21 cellular contexts compared by ENCODE assay signal in genomic region chr19:51431124-51431523, GRCh38. TPM values are rescaled to one million over a fixed set of nuclear protein-coding genes. Genes with fewer than 3 reads are reported as not detected.
DNase-seq lines count a peak whose midpoint lies in the region; ATAC-seq, FAIRE-seq and TF ChIP-seq lines count a peak whose summit lies in the region.
"Had no signal": no experiment of that assay in that cellular context is flagged by ENCODE, and none has a peak within 500 bp of the region (broad histone marks: within the 10 kb centered on the region; RNA-seq: fewer than 3 reads in every experiment).

No MANE protein-coding gene starts in this region.

- no TSS peak for BruUV-seq in HepG2 (replicated peaks; lab: Mats Ljungman, UMichigan)

- CTCF ChIA-PET in HepG2 (lab: Yijun Ruan, JAX; ENCODE audit: low intra/inter-chr PET ratio, low total read pairs), result no interaction called here

- no peak for TF ChIP-seq POLR2A in HepG2 (IDR thresholded peaks at IDR 0.05; ENCODE audit: insufficient read depth in 1 of 2, low read depth in 2 of 2, low read length in 2 of 2)
- peak in 1 of 4 donors; percentile 26 for TF ChIP-seq POLR2A in upper lobe of left lung (IDR thresholded peaks at IDR 0.05)

- TF ChIP-seq RAD21 in HepG2 (CRISPR knock-in tag; IDR thresholded peaks at IDR 0.05), result no peak

- intact Hi-C loops in HepG2 (cut with micrococcal nuclease; ENCODE audit: unreplicated experiment), result no loop called here

- no peak for FAIRE-seq in HepG2 (lab: Jason Lieb, UNC)
- FAIRE-seq: RCC 7860 had no signal

- H3K4me2 ChIP-seq in HepG2 (ENCODE audit: low read depth, low read length), result no peak overlapping the region

- no peak for ATAC-seq in HepG2
- ATAC-seq in upper lobe of left lung (ENCODE audit: low FRiP score in 2 of 2), result no peak
- ATAC-seq in HG03442 (IDR thresholded peaks at IDR 0.05; ENCODE audit: unreplicated experiment), result no peak

- H3K4me3 ChIP-seq in HepG2 (replicated peaks in 1 of 3; ENCODE audit: insufficient read depth in 1 of 3, low read depth in 2 of 3, low read length in 3 of 3) (no peak overlapping the region), upper lobe of left lung (no peak overlapping the region)
- H3K4me3 ChIP-seq: BLaER1 treated with 17β-estradiol and CSF1 and Interleukin-3, amounts not matched to agents 10 nM and 100 nM had no signal

- H3K27me3 ChIP-seq in HepG2 (ENCODE audit: control insufficient read depth in 1 of 2, insufficient read depth in 2 of 2, low read length in 2 of 2) (no peaks in the 10 kb centered on the region; a peak in 2 of 5 replicates), upper lobe of left lung (no peaks in the 10 kb centered on the region)

- H2AFZ ChIP-seq in HepG2 (ENCODE audit: low read length), result no peak overlapping the region

- H4K20me1 ChIP-seq in HepG2 (ENCODE audit: insufficient read depth, low read length), result no peaks in the 10 kb centered on the region
- H4K20me1 ChIP-seq: BLaER1 treated with 17β-estradiol and CSF1 and Interleukin-3, amounts not matched to agents 10 nM and 100 nM had no signal

- H3K36me3 ChIP-seq in HepG2 (replicated peaks in 1 of 2; ENCODE audit: control insufficient read depth in 1 of 2, insufficient read depth in 2 of 2, low read length in 2 of 2), result no peaks in the 10 kb centered on the region
- no peaks in the 10 kb centered on the region for H3K36me3 ChIP-seq in upper lobe of left lung
- H3K36me3 ChIP-seq: BLaER1 treated with 17β-estradiol and CSF1 and Interleukin-3, amounts not matched to agents 10 nM and 100 nM had no signal

- no peaks in the 10 kb centered on the region for H3K4me1 ChIP-seq in HepG2 (ENCODE audit: insufficient read depth, low read length)
- peaks cover 0 to 3% (median 0%) of the 10 kb centered on the region in 4 donors for H3K4me1 ChIP-seq in upper lobe of left lung

- POLR2A ChIA-PET in HepG2 (lab: Yijun Ruan, JAX), result no interaction called here

- no peaks in the 10 kb centered on the region for H3K79me2 ChIP-seq in HepG2 (ENCODE audit: insufficient read depth, low read length)

- TF ChIP-seq CTCF in HepG2 (CRISPR knock-in tag; IDR thresholded peaks at IDR 0.05), result no peak
- TF ChIP-seq CTCF in upper lobe of left lung (IDR thresholded peaks at IDR 0.05), result no peak

- DNase-seq in SIG-M5 treated with dmso at 0.1 percent for 504 hours (lab: John Stamatoyannopoulos, UW; ENCODE audit: unreplicated experiment) (peak; percentile 81), SIG-M5 (lab: John Stamatoyannopoulos, UW) (no peak), NOMO-1 (lab: John Stamatoyannopoulos, UW; ENCODE audit: unreplicated experiment in 2 of 2) (peak; percentile 74 to 83), HepG2 (ENCODE audit: low spot score) (peak; percentile 28), upper lobe of left lung (no peak), SW 1271 (lab: John Stamatoyannopoulos, UW) (no peak)
- no peak for DNase-seq in central memory CD4-positive, alpha-beta T cell
- DNase-seq: EL, H9, NCI-H1105, NCI-H187 treated with DMSO at 0.1 percent for 48 hours, NCI-H2171, NCI-H446 treated with DMSO at 0.1 percent for 48 hours, NCI-H748 treated with DMSO at 0.1 percent for 48 hours, SHP77, T-helper 1 cell had no signal

- H3K27ac ChIP-seq in HepG2 (ENCODE audit: extremely low read length, insufficient read depth, low read length), result no peak overlapping the region
- H3K27ac ChIP-seq in upper lobe of left lung, result peak overlapping the region; percentile 40 to 77 (median 60)
- H3K27ac ChIP-seq: 22Rv1; BLaER1 treated with 17β-estradiol and CSF1 and Interleukin-3, amounts not matched to agents 10 nM and 100 nM had no signal

- WGBS in HepG2 (ENCODE audit: low lambda C conversion rate), result 5% methylated on average over 3 of the region's 3 CpGs
- 47 to 50% methylated on average over 3 of the region's 3 CpGs for WGBS in upper lobe of left lung, 2 donors

- H3K9me3 ChIP-seq in HepG2 (ENCODE audit: low read length) (no peaks in the 10 kb centered on the region), upper lobe of left lung (no peaks in the 10 kb centered on the region)

- in situ Hi-C loops in HepG2 (cut with HindIII; ENCODE audit: extremely low pct_ligation_motif_present, low pct_unique_long_range_greater_than_20kb), result no loop called here

- no peak overlapping the region for H3K9ac ChIP-seq in HepG2 (ENCODE audit: insufficient read depth, low read depth, low read length)
- H3K9ac ChIP-seq: BLaER1 treated with 17β-estradiol and CSF1 and Interleukin-3, amounts not matched to agents 10 nM and 100 nM had no signal

- TF ChIP-seq EP300 in HepG2 (IDR thresholded peaks at IDR 0.05; ENCODE audit: low read depth in 2 of 2, low read length in 2 of 2), result peak in 1 of 2 experiments; percentile 24; a peak in 1 of 4 replicates
- TF ChIP-seq EP300 in HepG2 (CRISPR knock-in tag; IDR thresholded peaks at IDR 0.05; ENCODE audit: borderline replicate concordance), result no peak
- TF ChIP-seq EP300 in upper lobe of left lung (IDR thresholded peaks at IDR 0.05), result peak in 1 of 4 donors; percentile 51

RNA-seq across cellular contexts. Expression of gene SIGLEC10, which starts 13.7 kb away (rescaled TPM):
- total RNA-seq in HepG2 (2016; rRNA removed; fragmentation: Illumina TruSeq; extraction: Trizol) (not detected in 2 replicates), upper lobe of left lung (10 to 100 TPM; 13.2 to 76.5 (median 16.9) TPM)
- total RNA-seq in HepG2 (2016; cell fraction: cytosol; rRNA removed; fragmentation: Illumina TruSeq; extraction: Trizol; ENCODE audit: low read depth), result not detected in 2 replicates
- total RNA-seq in HepG2 (2016; cell fraction: insoluble cytoplasmic fraction; rRNA removed; fragmentation: Illumina TruSeq; extraction: Trizol), result not detected in 2 replicates
- not detected in 2 replicates for total RNA-seq in HepG2 (2016; cell fraction: membrane; rRNA removed; fragmentation: Illumina TruSeq; extraction: Trizol)
- not detected in 2 replicates for total RNA-seq in HepG2 (2016; cell fraction: nucleus; rRNA removed; fragmentation: Illumina TruSeq; extraction: Trizol)
- not detected in 2 replicates for polyA plus RNA-seq in HepG2 (2011; rRNA removed)
- not detected in 2 replicates for polyA plus RNA-seq in HepG2 (2011; cell fraction: cytosol; rRNA removed)
- polyA plus RNA-seq in HepG2 (2011; cell fraction: nucleus; rRNA removed), result not detected in 2 replicates
- polyA plus RNA-seq in HepG2 (2012), result 0.17 and 0.20 TPM in 2 replicates
- polyA plus RNA-seq in HepG2 (2016; cell fraction: cytosol; fragmentation: Illumina TruSeq; extraction: Trizol; ENCODE audit: low read depth), result not detected in 2 replicates
- not detected in 2 replicates for polyA plus RNA-seq in HepG2 (2016; cell fraction: insoluble cytoplasmic fraction; fragmentation: Illumina TruSeq; extraction: Trizol; ENCODE audit: low read depth)
- not detected in 2 replicates for polyA plus RNA-seq in HepG2 (2016; cell fraction: membrane; fragmentation: Illumina TruSeq; extraction: Trizol; ENCODE audit: low read depth)
- polyA plus RNA-seq in HepG2 (2016; cell fraction: nucleus; fragmentation: Illumina TruSeq; extraction: Trizol; ENCODE audit: insufficient read depth, low read depth), result not detected in 2 replicates
- polyA minus RNA-seq in HepG2 (2011; rRNA and poly(A)+ RNA removed; ENCODE audit: low replicate concordance), result not detected in 2 replicates
- polyA minus RNA-seq in HepG2 (2011; cell fraction: cytosol; rRNA and poly(A)+ RNA removed), result not detected in 2 replicates
- polyA minus RNA-seq in HepG2 (2011; cell fraction: nucleus; rRNA and poly(A)+ RNA removed), result not detected in 2 replicates
- total RNA-seq: H9 had no signal

RNA-seq across cellular contexts. Expression of gene SIGLEC8, which starts 27.1 kb away (rescaled TPM):
- total RNA-seq in HepG2 (2016; rRNA removed; fragmentation: Illumina TruSeq; extraction: Trizol) (not detected in 2 replicates), upper lobe of left lung (1 to 10 TPM in 3 of 6 donors, under 1 TPM in 3; 0.78 to 4.2 (median 1.8) TPM)
- not detected in 2 replicates for total RNA-seq in HepG2 (2016; cell fraction: cytosol; rRNA removed; fragmentation: Illumina TruSeq; extraction: Trizol; ENCODE audit: low read depth)
- not detected in 2 replicates for total RNA-seq in HepG2 (2016; cell fraction: insoluble cytoplasmic fraction; rRNA removed; fragmentation: Illumina TruSeq; extraction: Trizol)
- total RNA-seq in HepG2 (2016; cell fraction: membrane; rRNA removed; fragmentation: Illumina TruSeq; extraction: Trizol), result not detected in 2 replicates
- total RNA-seq in HepG2 (2016; cell fraction: nucleus; rRNA removed; fragmentation: Illumina TruSeq; extraction: Trizol), result not detected in 2 replicates
- polyA plus RNA-seq in HepG2 (2011; rRNA removed), result not detected in 2 replicates
- polyA plus RNA-seq in HepG2 (2011; cell fraction: cytosol; rRNA removed), result not detected in 2 replicates
- not detected in 2 replicates for polyA plus RNA-seq in HepG2 (2011; cell fraction: nucleus; rRNA removed)
- polyA plus RNA-seq in HepG2 (2012), result not detected in 2 replicates
- polyA plus RNA-seq in HepG2 (2016; cell fraction: cytosol; fragmentation: Illumina TruSeq; extraction: Trizol; ENCODE audit: low read depth), result not detected in 2 replicates
- polyA plus RNA-seq in HepG2 (2016; cell fraction: insoluble cytoplasmic fraction; fragmentation: Illumina TruSeq; extraction: Trizol; ENCODE audit: low read depth), result not detected in 2 replicates
- not detected in 2 replicates for polyA plus RNA-seq in HepG2 (2016; cell fraction: membrane; fragmentation: Illumina TruSeq; extraction: Trizol; ENCODE audit: low read depth)
- polyA plus RNA-seq in HepG2 (2016; cell fraction: nucleus; fragmentation: Illumina TruSeq; extraction: Trizol; ENCODE audit: insufficient read depth, low read depth), result not detected in 2 replicates
- not detected in 2 replicates for polyA minus RNA-seq in HepG2 (2011; rRNA and poly(A)+ RNA removed; ENCODE audit: low replicate concordance)
- polyA minus RNA-seq in HepG2 (2011; cell fraction: cytosol; rRNA and poly(A)+ RNA removed), result not detected in 2 replicates
- not detected in 2 replicates for polyA minus RNA-seq in HepG2 (2011; cell fraction: nucleus; rRNA and poly(A)+ RNA removed)
- total RNA-seq: H9 had no signal
- polyA plus RNA-seq: IgD-negative memory B cell had no signal

RNA-seq across cellular contexts. Expression of gene C19orf84, which starts 40.7 kb away (rescaled TPM):
- total RNA-seq in HepG2 (2016; rRNA removed; fragmentation: Illumina TruSeq; extraction: Trizol) (not detected in 2 replicates), upper lobe of left lung (1 to 10 TPM in 1 of 6 donors, under 1 TPM in 2, not detected in 3; 0.34 to 2.0 (median 0.40) TPM)
- total RNA-seq in HepG2 (2016; cell fraction: cytosol; rRNA removed; fragmentation: Illumina TruSeq; extraction: Trizol; ENCODE audit: low read depth), result not detected in 2 replicates
- total RNA-seq in HepG2 (2016; cell fraction: insoluble cytoplasmic fraction; rRNA removed; fragmentation: Illumina TruSeq; extraction: Trizol), result not detected in 2 replicates
- total RNA-seq in HepG2 (2016; cell fraction: membrane; rRNA removed; fragmentation: Illumina TruSeq; extraction: Trizol), result not detected in 2 replicates
- not detected in 2 replicates for total RNA-seq in HepG2 (2016; cell fraction: nucleus; rRNA removed; fragmentation: Illumina TruSeq; extraction: Trizol)
- polyA plus RNA-seq in HepG2 (2011; rRNA removed), result 0.05 and 0.20 TPM in 2 replicates
- not detected in 2 replicates for polyA plus RNA-seq in HepG2 (2011; cell fraction: cytosol; rRNA removed)
- 0.10 and 0.13 TPM in 2 replicates for polyA plus RNA-seq in HepG2 (2011; cell fraction: nucleus; rRNA removed)
- 0.13 TPM in 1 of 2 replicates, not detected in the other for polyA plus RNA-seq in HepG2 (2012)
- 0.23 TPM in 2 replicates for polyA plus RNA-seq in HepG2 (2016; cell fraction: cytosol; fragmentation: Illumina TruSeq; extraction: Trizol; ENCODE audit: low read depth)
- not detected in 2 replicates for polyA plus RNA-seq in HepG2 (2016; cell fraction: insoluble cytoplasmic fraction; fragmentation: Illumina TruSeq; extraction: Trizol; ENCODE audit: low read depth)
- 0.23 TPM in 1 of 2 replicates, not detected in the other for polyA plus RNA-seq in HepG2 (2016; cell fraction: membrane; fragmentation: Illumina TruSeq; extraction: Trizol; ENCODE audit: low read depth)
- not detected in 2 replicates for polyA plus RNA-seq in HepG2 (2016; cell fraction: nucleus; fragmentation: Illumina TruSeq; extraction: Trizol; ENCODE audit: insufficient read depth, low read depth)
- polyA minus RNA-seq in HepG2 (2011; rRNA and poly(A)+ RNA removed; ENCODE audit: low replicate concordance), result not detected in 2 replicates
- not detected in 2 replicates for polyA minus RNA-seq in HepG2 (2011; cell fraction: cytosol; rRNA and poly(A)+ RNA removed)
- not detected in 2 replicates for polyA minus RNA-seq in HepG2 (2011; cell fraction: nucleus; rRNA and poly(A)+ RNA removed)
- polyA plus RNA-seq: IgD-negative memory B cell had no signal

RNA-seq across cellular contexts. Expression of gene LIM2, which starts 43.4 kb away (rescaled TPM):
- total RNA-seq in HepG2 (2016; rRNA removed; fragmentation: Illumina TruSeq; extraction: Trizol), result not detected in 2 replicates
- total RNA-seq in HepG2 (2016; cell fraction: cytosol; rRNA removed; fragmentation: Illumina TruSeq; extraction: Trizol; ENCODE audit: low read depth), result not detected in 2 replicates
- total RNA-seq in HepG2 (2016; cell fraction: insoluble cytoplasmic fraction; rRNA removed; fragmentation: Illumina TruSeq; extraction: Trizol), result not detected in 2 replicates
- 0.19 TPM in 1 of 2 replicates, not detected in the other for total RNA-seq in HepG2 (2016; cell fraction: membrane; rRNA removed; fragmentation: Illumina TruSeq; extraction: Trizol)
- not detected in 2 replicates for total RNA-seq in HepG2 (2016; cell fraction: nucleus; rRNA removed; fragmentation: Illumina TruSeq; extraction: Trizol)
- 1.3 and 1.8 TPM in 2 replicates for polyA plus RNA-seq in HepG2 (2011; rRNA removed)
- 2.1 and 2.3 TPM in 2 replicates for polyA plus RNA-seq in HepG2 (2011; cell fraction: cytosol; rRNA removed)
- polyA plus RNA-seq in HepG2 (2011; cell fraction: nucleus; rRNA removed), result 0.72 and 1.6 TPM in 2 replicates
- 0.57 and 1.0 TPM in 2 replicates for polyA plus RNA-seq in HepG2 (2012)
- polyA plus RNA-seq in HepG2 (2016; cell fraction: cytosol; fragmentation: Illumina TruSeq; extraction: Trizol; ENCODE audit: low read depth), result not detected in 2 replicates
- not detected in 2 replicates for polyA plus RNA-seq in HepG2 (2016; cell fraction: insoluble cytoplasmic fraction; fragmentation: Illumina TruSeq; extraction: Trizol; ENCODE audit: low read depth)
- not detected in 2 replicates for polyA plus RNA-seq in HepG2 (2016; cell fraction: membrane; fragmentation: Illumina TruSeq; extraction: Trizol; ENCODE audit: low read depth)
- not detected in 2 replicates for polyA plus RNA-seq in HepG2 (2016; cell fraction: nucleus; fragmentation: Illumina TruSeq; extraction: Trizol; ENCODE audit: insufficient read depth, low read depth)
- polyA minus RNA-seq in HepG2 (2011; rRNA and poly(A)+ RNA removed; ENCODE audit: low replicate concordance), result 1.3 TPM in 1 of 2 replicates, not detected in the other
- 0.69 TPM in 1 of 2 replicates, not detected in the other for polyA minus RNA-seq in HepG2 (2011; cell fraction: cytosol; rRNA and poly(A)+ RNA removed)
- polyA minus RNA-seq in HepG2 (2011; cell fraction: nucleus; rRNA and poly(A)+ RNA removed), result not detected in 2 replicates
- under 1 TPM in 1 of 6 donors, not detected in 5; 0.29 TPM for total RNA-seq in upper lobe of left lung
- total RNA-seq: H9 had no signal

RNA-seq across cellular contexts. Expression of gene CEACAM18, which starts 47.2 kb away (rescaled TPM):
- total RNA-seq in HepG2 (2016; rRNA removed; fragmentation: Illumina TruSeq; extraction: Trizol) (not detected in 2 replicates), upper lobe of left lung (not detected)
- not detected in 2 replicates for total RNA-seq in HepG2 (2016; cell fraction: cytosol; rRNA removed; fragmentation: Illumina TruSeq; extraction: Trizol; ENCODE audit: low read depth)
- not detected in 2 replicates for total RNA-seq in HepG2 (2016; cell fraction: insoluble cytoplasmic fraction; rRNA removed; fragmentation: Illumina TruSeq; extraction: Trizol)
- not detected in 2 replicates for total RNA-seq in HepG2 (2016; cell fraction: membrane; rRNA removed; fragmentation: Illumina TruSeq; extraction: Trizol)
- total RNA-seq in HepG2 (2016; cell fraction: nucleus; rRNA removed; fragmentation: Illumina TruSeq; extraction: Trizol), result not detected in 2 replicates
- not detected in 2 replicates for polyA plus RNA-seq in HepG2 (2011; rRNA removed)
- polyA plus RNA-seq in HepG2 (2011; cell fraction: cytosol; rRNA removed), result not detected in 2 replicates
- not detected in 2 replicates for polyA plus RNA-seq in HepG2 (2011; cell fraction: nucleus; rRNA removed)
- polyA plus RNA-seq in HepG2 (2012), result not detected in 2 replicates
- not detected in 2 replicates for polyA plus RNA-seq in HepG2 (2016; cell fraction: cytosol; fragmentation: Illumina TruSeq; extraction: Trizol; ENCODE audit: low read depth)
- not detected in 2 replicates for polyA plus RNA-seq in HepG2 (2016; cell fraction: insoluble cytoplasmic fraction; fragmentation: Illumina TruSeq; extraction: Trizol; ENCODE audit: low read depth)
- not detected in 2 replicates for polyA plus RNA-seq in HepG2 (2016; cell fraction: membrane; fragmentation: Illumina TruSeq; extraction: Trizol; ENCODE audit: low read depth)
- not detected in 2 replicates for polyA plus RNA-seq in HepG2 (2016; cell fraction: nucleus; fragmentation: Illumina TruSeq; extraction: Trizol; ENCODE audit: insufficient read depth, low read depth)
- not detected in 2 replicates for polyA minus RNA-seq in HepG2 (2011; rRNA and poly(A)+ RNA removed; ENCODE audit: low replicate concordance)
- polyA minus RNA-seq in HepG2 (2011; cell fraction: cytosol; rRNA and poly(A)+ RNA removed), result not detected in 2 replicates
- not detected in 2 replicates for polyA minus RNA-seq in HepG2 (2011; cell fraction: nucleus; rRNA and poly(A)+ RNA removed)
- total RNA-seq: H9 had no signal
- polyA plus RNA-seq: IgD-negative memory B cell had no signal

Comparison
In these comparisons a context has a peak if more than half of its experiments do, and no peak if none do; other contexts are left out.
1. DNase-seq: peak in SIG-M5 treated with dmso at 0.1 percent for 504 hours (single experiment), NOMO-1 (2 of 2) and HepG2 (single experiment); none in SIG-M5 (single experiment), upper lobe of left lung (0 of 2), central memory CD4-positive, alpha-beta T cell (single experiment) and SW 1271 (0 of 2).
2. RNA of gene SIGLEC10, which starts 13.7 kb away (total RNA-seq): 13.2 to 76.5 TPM in upper lobe of left lung; not detected in HepG2; every median in the first group is over 10 times any median in the second.